Comparison of ENCODE assay signal across 1 cellular context in genomic region chr15:74783072-74783807, GRCh38.
TF ChIP-seq lines count a peak whose summit lies in the region.

No MANE protein-coding gene starts in this region.

TF ChIP-seq in HepG2, 621 proteins besides CTCF, POLR2A, EP300 and RAD21 (continued from another document and continues in another):
- TF ChIP-seq ZNF704 (CRISPR knock-in tag; IDR thresholded peaks at IDR 0.05; ENCODE audit: borderline replicate concordance): no peak
- TF ChIP-seq HNRNPLL (IDR thresholded peaks at IDR 0.05; ENCODE audit: low read depth, low read length, poor library complexity, severe bottlenecking): no peak
- no peak for TF ChIP-seq ZBTB3 (CRISPR knock-in tag; IDR thresholded peaks at IDR 0.05; ENCODE audit: borderline replicate concordance, low read depth)
- no peak for TF ChIP-seq RFXANK (CRISPR knock-in tag; IDR thresholded peaks at IDR 0.05)
- TF ChIP-seq FOXP1 (IDR thresholded peaks at IDR 0.05): no peak
- no peak for TF ChIP-seq FOXP1 (CRISPR knock-in tag; IDR thresholded peaks at IDR 0.05)
- TF ChIP-seq SETDB1 (CRISPR knock-in tag; IDR thresholded peaks at IDR 0.05; ENCODE audit: borderline replicate concordance): no peak
- no peak for TF ChIP-seq ZEB1 (IDR thresholded peaks at IDR 0.05; ENCODE audit: insufficient replicate concordance, low read depth)
- TF ChIP-seq MBD4 (IDR thresholded peaks at IDR 0.05; ENCODE audit: borderline replicate concordance, low read length): no peak
- no peak for TF ChIP-seq KDM3A (CRISPR knock-in tag; IDR thresholded peaks at IDR 0.05; ENCODE audit: low read depth)
- no peak for TF ChIP-seq SP1 (IDR thresholded peaks at IDR 0.05)
- TF ChIP-seq SP1 (CRISPR knock-in tag; IDR thresholded peaks at IDR 0.05): no peak
- TF ChIP-seq CCDC6 (CRISPR knock-in tag; IDR thresholded peaks at IDR 0.05): no peak
- TF ChIP-seq WIZ (CRISPR knock-in tag; IDR thresholded peaks at IDR 0.05): no peak
- TF ChIP-seq NFRKB (IDR thresholded peaks at IDR 0.05): no peak
- no peak for TF ChIP-seq ZNF510 (CRISPR knock-in tag; IDR thresholded peaks at IDR 0.05; ENCODE audit: low read depth)
- TF ChIP-seq ZNF567 (CRISPR knock-in tag; IDR thresholded peaks at IDR 0.05; ENCODE audit: borderline replicate concordance): no peak
- TF ChIP-seq ZNF142 (CRISPR knock-in tag; IDR thresholded peaks at IDR 0.05): no peak
- no peak for TF ChIP-seq TRIM24 (CRISPR knock-in tag; IDR thresholded peaks at IDR 0.05)
- TF ChIP-seq AGO2 (optimal IDR thresholded peaks at IDR 0.05; ENCODE audit: low read depth, low read length): no peak
- TF ChIP-seq ZNF749 (CRISPR knock-in tag; IDR thresholded peaks at IDR 0.05; ENCODE audit: borderline replicate concordance): no peak
- no peak for TF ChIP-seq ZNF205 (CRISPR knock-in tag; IDR thresholded peaks at IDR 0.05)
- no peak for TF ChIP-seq MTF1 (CRISPR knock-in tag; IDR thresholded peaks at IDR 0.05)
- TF ChIP-seq SYNCRIP (IDR thresholded peaks at IDR 0.05; ENCODE audit: insufficient read depth, low read depth, low read length): no peak
- no peak for TF ChIP-seq THRA (CRISPR knock-in tag; IDR thresholded peaks at IDR 0.05; ENCODE audit: borderline replicate concordance)
- TF ChIP-seq ZHX1 (CRISPR knock-in tag; IDR thresholded peaks at IDR 0.05; ENCODE audit: low read depth): no peak
- no peak for TF ChIP-seq ZNF225 (CRISPR knock-in tag; IDR thresholded peaks at IDR 0.05)
- no peak for TF ChIP-seq ZKSCAN1 (IDR thresholded peaks at IDR 0.05; ENCODE audit: low read length)
- TF ChIP-seq ZBTB39 (CRISPR knock-in tag; IDR thresholded peaks at IDR 0.05): peak; percentile 64; the same call in 1 of the 2 replicates
- TF ChIP-seq ZNF333 (CRISPR knock-in tag; IDR thresholded peaks at IDR 0.05; ENCODE audit: borderline replicate concordance): no peak
- TF ChIP-seq AHDC1 (CRISPR knock-in tag; IDR thresholded peaks at IDR 0.05; ENCODE audit: borderline replicate concordance): no peak
- TF ChIP-seq AKNA (CRISPR knock-in tag; IDR thresholded peaks at IDR 0.05; ENCODE audit: borderline replicate concordance): no peak
- no peak for TF ChIP-seq ATM (IDR thresholded peaks at IDR 0.05; ENCODE audit: borderline replicate concordance)
